8 cellular contexts compared by ENCODE assay signal in genomic region chr4:182840108-182840507, GRCh38.
"Had no signal": no experiment of that assay in that cellular context is flagged by ENCODE, and none has a peak within 500 bp of the region (broad histone marks: within the 10 kb centered on the region; RNA-seq: fewer than 3 reads in every experiment).

No MANE protein-coding gene starts in this region.

- H2AFZ ChIP-seq: GM23338 had no signal

- H3K27ac ChIP-seq: HL-60 had no signal

- FAIRE-seq: H1, H54, HepG2 had no signal

- H3K4me2 ChIP-seq: GM23338 had no signal

- DNase-seq: H9, HCEC 1CT, KG1 had no signal

- H3K4me3 ChIP-seq: GM23338 had no signal

- ATAC-seq: GM23338, HepG2 had no signal
